Comparison of ENCODE assay signal across 27 cellular contexts in the genomic region with DNA sequence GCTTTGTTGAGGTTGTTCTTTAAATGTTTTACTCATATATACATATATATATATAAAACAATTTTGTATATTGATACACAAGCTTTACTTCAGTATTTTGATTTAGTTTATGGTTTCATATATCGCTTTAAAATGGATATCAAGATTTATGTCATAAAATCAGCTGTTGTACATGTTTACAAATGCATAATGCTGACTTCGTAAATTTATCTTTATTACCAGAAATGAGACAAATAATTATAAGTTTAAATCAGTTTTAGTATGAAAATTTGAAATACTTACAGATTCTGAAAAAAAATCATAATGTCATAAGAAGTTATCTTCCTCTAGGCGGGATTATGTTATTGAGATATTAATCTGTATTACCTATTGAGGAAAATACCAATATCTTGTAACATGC. TPM values are rescaled to one million over a fixed set of nuclear protein-coding genes. Genes with fewer than 3 reads are reported as not detected.
"Had no signal": no experiment of that assay in that cellular context is flagged by ENCODE, and none has a peak within 500 bp of the region (broad histone marks: within the 10 kb centered on the region; RNA-seq: fewer than 3 reads in every experiment).

No MANE protein-coding gene starts in this region.

- H3K27me3 ChIP-seq: MG63, SJCRH30 had no signal

- DNase-seq: Karpas-422, KG1, MG63, NCI-H1092, NCI-H1105 treated with DMSO at 0.1 percent for 48 hours, NCI-H1417 treated with DMSO at 0.1 percent for 48 hours, NCI-H146, NCI-H1694 treated with DMSO at 0.1 percent for 48 hours, NCI-H1930, NCI-H2081, NCI-H2107, NCI-H2171, NCI-H226, NCI-H446, NCI-H510A, NCI-H524 treated with DMSO at 0.1 percent for 48 hours, NCI-H69, NCI-H774, PC-3, SHP77, SJCRH30 had no signal

- H3K4me3 ChIP-seq: MG63, SJCRH30 had no signal

- H3K4me1 ChIP-seq: SJCRH30 had no signal

- H3K9me3 ChIP-seq: MG63, SJCRH30 had no signal

- FAIRE-seq: HTR-8/SVneo had no signal

- H3K27ac ChIP-seq: HL-60, RWPE1, SJCRH30 had no signal

- ATAC-seq: Panc1, PC-3, SK-N-SH treated with all-trans-retinoic acid at 6 μM for 48 hours had no signal

RNA-seq across cellular contexts. Expression of a gene that starts 40.7 kb away (rescaled TPM):
- total RNA-seq: OCI-LY7, PC-3 had no signal
